In genomic region chr1:202144510-202145324, GRCh38 we compare ENCODE assay signal across 8 cellular contexts.
DNase-seq lines count a peak whose midpoint lies in the region; ATAC-seq, FAIRE-seq and TF ChIP-seq lines count a peak whose summit lies in the region.

TSS of gene ARL8A (minus strand) at chr1:202144737. CDS start at chr1:202144572, 165 bp downstream.

- ATAC-seq in GM19452 (IDR thresholded peaks at IDR 0.05; ENCODE audit: unreplicated experiment): peak; percentile 62

- peak; percentile 51; the same call in 1 of the 2 replicates for TF ChIP-seq POLR2A in Raji (IDR thresholded peaks at IDR 0.05; ENCODE audit: insufficient read depth, low read depth, low read length)

- H3K27ac Mint-ChIP-seq in activated naive CD4-positive, alpha-beta T cell treated with anti-CD3 and anti-CD28 coated beads, Interleukin-2, amount 50 U/mL, for 24 hours: peak within 1 kb of the TSS; percentile 92

- peaks cover 30% of the 10 kb centered on the region for H3K4me1 Mint-ChIP-seq in activated naive CD4-positive, alpha-beta T cell treated with anti-CD3 and anti-CD28 coated beads, Interleukin-2, amount 50 U/mL, for 24 hours

- H3K27ac ChIP-seq in HL-60 (replicated peaks): peak within 1 kb of the TSS; percentile 95

- DNase-seq in COLO668 (lab: John Stamatoyannopoulos, UW; ENCODE audit: unreplicated experiment): peak; percentile 81
- DNase-seq in HL-60 (ENCODE audit: low read depth in 1 of 2, low spot score in 1 of 2): peak in 1 of 2 experiments; percentile 50
- DNase-seq in glomerular visceral epithelial cell (ENCODE audit: extremely low spot score): peak; percentile 54
- DNase-seq in nucleus accumbens (lab: John Stamatoyannopoulos, UW): peak in 47 of 56 donors; percentile 30 to 82 (median 62)
- peak; percentile 85 for DNase-seq in urothelium cell line (ENCODE audit: low spot score)

- H3K36me3 Mint-ChIP-seq in activated naive CD4-positive, alpha-beta T cell treated with anti-CD3 and anti-CD28 coated beads, Interleukin-2, amount 50 U/mL, for 24 hours: peaks cover 3% of the 10 kb centered on the region

- no peaks in the 10 kb centered on the region for H3K9me3 Mint-ChIP-seq in activated naive CD4-positive, alpha-beta T cell treated with anti-CD3 and anti-CD28 coated beads, Interleukin-2, amount 50 U/mL, for 24 hours

- no peak for TF ChIP-seq CTCF in HL-60 (IDR thresholded peaks at IDR 0.05; ENCODE audit: insufficient read depth, low read length)

- no peaks in the 10 kb centered on the region for H3K27me3 ChIP-seq in HL-60 (ENCODE audit: insufficient read depth, poor library complexity, severe bottlenecking)

- peak within 1 kb of the TSS; percentile 92 for H3K4me3 Mint-ChIP-seq in activated naive CD4-positive, alpha-beta T cell treated with anti-CD3 and anti-CD28 coated beads, Interleukin-2, amount 50 U/mL, for 24 hours

- H3K27me3 Mint-ChIP-seq in activated naive CD4-positive, alpha-beta T cell treated with anti-CD3 and anti-CD28 coated beads, Interleukin-2, amount 50 U/mL, for 24 hours: no peaks in the 10 kb centered on the region

- no peak for FAIRE-seq in urothelium cell line (lab: Jason Lieb, UNC)

- H3K4me3 ChIP-seq in HL-60 (replicated peaks; ENCODE audit: insufficient read depth, low read length): peak within 1 kb of the TSS; percentile 87
